8 cellular contexts compared by ENCODE assay signal in genomic region chr19:46346821-46347571, GRCh38. TPM values are rescaled to one million over a fixed set of nuclear protein-coding genes. Genes with fewer than 3 reads are reported as not detected.
DNase-seq lines count a peak whose midpoint lies in the region; ATAC-seq and TF ChIP-seq lines count a peak whose summit lies in the region.

A gene with protein sequence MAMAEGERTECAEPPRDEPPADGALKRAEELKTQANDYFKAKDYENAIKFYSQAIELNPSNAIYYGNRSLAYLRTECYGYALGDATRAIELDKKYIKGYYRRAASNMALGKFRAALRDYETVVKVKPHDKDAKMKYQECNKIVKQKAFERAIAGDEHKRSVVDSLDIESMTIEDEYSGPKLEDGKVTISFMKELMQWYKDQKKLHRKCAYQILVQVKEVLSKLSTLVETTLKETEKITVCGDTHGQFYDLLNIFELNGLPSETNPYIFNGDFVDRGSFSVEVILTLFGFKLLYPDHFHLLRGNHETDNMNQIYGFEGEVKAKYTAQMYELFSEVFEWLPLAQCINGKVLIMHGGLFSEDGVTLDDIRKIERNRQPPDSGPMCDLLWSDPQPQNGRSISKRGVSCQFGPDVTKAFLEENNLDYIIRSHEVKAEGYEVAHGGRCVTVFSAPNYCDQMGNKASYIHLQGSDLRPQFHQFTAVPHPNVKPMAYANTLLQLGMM (plus strand): TSS chr19:46347087. CDS start chr19:46347097, 10 bp downstream.

- H3K27me3 ChIP-seq in BLaER1: no peaks in the 10 kb centered on the region
- H3K27me3 ChIP-seq in liver (ENCODE audit: control insufficient read depth in 4 of 4, insufficient read depth in 4 of 4, low read length in 3 of 4): no peaks in the 10 kb centered on the region

- peak; percentile 73 to 81 for TF ChIP-seq RAD21 in liver (IDR thresholded peaks at IDR 0.05)

- H3K27ac ChIP-seq in BLaER1: peak within 1 kb of the TSS; percentile 94
- peak within 1 kb of the TSS; percentile 81 to 83 for H3K27ac ChIP-seq in liver (ENCODE audit: low read depth in 1 of 2, low read length in 2 of 2)

- H3K4me2 ChIP-seq in BLaER1: peak within 1 kb of the TSS; percentile 92

- DNase-seq in NCI-H748 treated with DMSO at 0.1 percent for 48 hours (lab: John Stamatoyannopoulos, UW) (peak; percentile 94), dermis microvascular lymphatic vessel endothelial cell (ENCODE audit: low read depth in 2 of 2) (peak; percentile 82 to 94)
- DNase-seq in activated CD4-positive, alpha-beta T cell treated with anti-CD3 and anti-CD28 coated beads, Interleukin-2, amount 50 U/mL, for 48 hours: peak; percentile 88 to 91
- DNase-seq in stimulated activated CD4-positive, alpha-beta T cell treated with anti-CD3 and anti-CD28 coated beads, Interleukin-4, amount 100 ng/mL, for 24 hours: peak; percentile 90

- H4K20me1 ChIP-seq in BLaER1: peaks cover 26% of the 10 kb centered on the region

- H3K4me3 ChIP-seq in BLaER1 (peak within 1 kb of the TSS; percentile 95), liver (ENCODE audit: low read depth in 1 of 3, low read length in 3 of 3) (peak within 1 kb of the TSS; percentile 87 to 93 (median 92))

- H3K9ac ChIP-seq in BLaER1: peak within 1 kb of the TSS; percentile 92
- H3K9ac ChIP-seq in liver (ENCODE audit: low read depth in 1 of 2, low read length in 2 of 2): peak within 1 kb of the TSS; percentile 68 to 90

- ATAC-seq in GM19324 (IDR thresholded peaks at IDR 0.05; ENCODE audit: low FRiP score, unreplicated experiment) (peak; percentile 67), HG03558 (IDR thresholded peaks at IDR 0.05; ENCODE audit: extremely low read depth, unreplicated experiment) (peak; percentile 38)

- H3K36me3 ChIP-seq in BLaER1 (peaks cover 20% of the 10 kb centered on the region), liver (ENCODE audit: control insufficient read depth in 4 of 4, insufficient read depth in 3 of 4, low read depth in 1 of 4, low read length in 3 of 4) (no peaks in the 10 kb centered on the region)

- WGBS in liver: under 1% methylated on average over 62 of the region's 62 CpGs

- H3K9me3 ChIP-seq in BLaER1: no peaks in the 10 kb centered on the region
- no peaks in the 10 kb centered on the region for H3K9me3 ChIP-seq in liver (ENCODE audit: control insufficient read depth in 4 of 4, low read length in 3 of 4)

- H3K4me1 ChIP-seq in BLaER1 (peaks cover 73% of the 10 kb centered on the region), liver (ENCODE audit: control insufficient read depth in 4 of 4, insufficient read depth in 4 of 4, low read length in 3 of 4) (peaks cover 10 to 43% (median 32%) of the 10 kb centered on the region in 4 donors)

- peak; percentile 72 for TF ChIP-seq CTCF in liver (IDR thresholded peaks at IDR 0.05; ENCODE audit: low read depth, low read length, missing input control)

TF ChIP-seq in liver, 16 proteins besides CTCF, POLR2A, EP300 and RAD21:
- peak; percentile 57 for TF ChIP-seq REST (IDR thresholded peaks at IDR 0.05)
- TF ChIP-seq JUND (IDR thresholded peaks at IDR 0.05): no peak
- TF ChIP-seq YY1 (IDR thresholded peaks at IDR 0.05): peak; percentile 91
- TF ChIP-seq GABPA (IDR thresholded peaks at IDR 0.05 in 1 of 2, conservative IDR thresholded peaks at IDR 0.05 in 1 of 2): no peak
- peak; percentile 61 for TF ChIP-seq TAF1 (conservative IDR thresholded peaks at IDR 0.05)

RNA-seq across cellular contexts. Expression of the gene that starts here (rescaled TPM):
- 65.0 and 86.1 TPM in 2 replicates for total RNA-seq in dermis microvascular lymphatic vessel endothelial cell
- total RNA-seq in liver: 10 to 100 TPM; 28.1 to 50.5 TPM
- 10 to 100 TPM; 19.0 to 28.6 TPM for polyA plus RNA-seq in liver

Comparison
In these comparisons a context has a peak if more than half of its experiments do, and no peak if none do; other contexts are left out.
1. Peak in every context shown above with its lines: DNase-seq, ATAC-seq, H3K4me3 ChIP-seq and H3K27ac ChIP-seq.